Comparison of ENCODE assay signal across 1 cellular context in genomic region chr11:7548659-7549283, GRCh38.
TF ChIP-seq lines count a peak whose summit lies in the region.

No MANE protein-coding gene starts in this region.

TF ChIP-seq in SK-N-SH treated with all-trans-retinoic acid at 6 μM for 48 hours, 23 proteins besides CTCF, POLR2A, EP300 and RAD21 (continued from another document):
- TF ChIP-seq ISL1 (CRISPR knock-in tag; IDR thresholded peaks at IDR 0.05) = no peak
- no peak for TF ChIP-seq TCF4 (CRISPR knock-in tag; IDR thresholded peaks at IDR 0.05; ENCODE audit: borderline replicate concordance)
- no peak for TF ChIP-seq GLIS3 (CRISPR knock-in tag; IDR thresholded peaks at IDR 0.05)
- TF ChIP-seq CSRNP3 (CRISPR knock-in tag; IDR thresholded peaks at IDR 0.05) = no peak
TF ChIP-seq in SK-N-SH treated with all-trans-retinoic acid at 6 μM for 48 hours: peak in this region for 0.
